In the genomic region with DNA sequence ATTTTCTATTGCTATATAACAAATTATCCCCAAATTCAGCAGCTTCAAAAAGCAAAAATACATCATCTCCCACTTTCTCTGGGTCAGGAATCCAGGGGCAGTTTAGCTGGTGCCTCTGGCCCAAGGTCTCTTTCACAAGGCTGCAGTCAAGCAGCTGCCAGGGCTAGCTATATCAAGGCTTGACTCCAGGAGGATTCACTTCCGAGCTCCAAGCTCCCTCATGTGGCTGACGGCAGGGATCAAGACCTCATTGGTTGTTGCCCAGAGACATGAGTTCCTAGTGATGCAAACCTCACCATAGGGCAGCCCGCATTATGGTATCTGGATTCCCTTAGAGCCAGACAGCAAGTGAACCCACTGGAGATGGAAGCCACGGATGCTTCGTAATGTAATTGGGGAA, we compare ENCODE assay signal across 9 cellular contexts. TPM values are rescaled to one million over a fixed set of nuclear protein-coding genes. Genes with fewer than 3 reads are reported as not detected.
DNase-seq lines count a peak whose midpoint lies in the region; ATAC-seq, FAIRE-seq and TF ChIP-seq lines count a peak whose summit lies in the region.
"Had no signal": no experiment of that assay in that cellular context is flagged by ENCODE, and none has a peak within 500 bp of the region (broad histone marks: within the 10 kb centered on the region; RNA-seq: fewer than 3 reads in every experiment).

No MANE protein-coding gene starts in this region.

- H3K36me3 ChIP-seq in heart right ventricle (no peaks in the 10 kb centered on the region), small intestine (ENCODE audit: control insufficient read depth in 2 of 2, insufficient read depth in 2 of 2, low read length in 2 of 2) (no peaks in the 10 kb centered on the region)

- H3K9me3 Mint-ChIP-seq in activated CD4-positive, alpha-beta T cell treated with anti-CD3 and anti-CD28 coated beads for 36 hours (ENCODE audit: low read depth), result no peaks in the 10 kb centered on the region
- H3K9me3 Mint-ChIP-seq: IgD-negative memory B cell had no signal

- 41 to 46% methylated on average over 5 of the region's 5 CpGs for WGBS in heart right ventricle, 2 donors
- WGBS in small intestine, 3 donors, result 47 to 61% (median 51%) methylated on average over 5 of the region's 5 CpGs

- peak; percentile 82 for ATAC-seq in SK-N-SH treated with all-trans-retinoic acid at 6 μM for 48 hours
- ATAC-seq in heart right ventricle, result peak in 1 of 8 donors; percentile 30
- no peak for ATAC-seq in activated CD4-positive, alpha-beta T cell treated with anti-CD3 and anti-CD28 coated beads for 36 hours

- H3K27me3 ChIP-seq in heart right ventricle (peaks cover 0 to 7% (median 0%) of the 10 kb centered on the region in 7 donors), small intestine (ENCODE audit: control insufficient read depth in 2 of 2, insufficient read depth in 2 of 2, low read length in 2 of 2) (no peaks in the 10 kb centered on the region)

- H3K27ac ChIP-seq in heart right ventricle (peak overlapping the region in 1 of 10 donors; percentile 84), small intestine (ENCODE audit: low read depth in 1 of 2, low read length in 1 of 2) (no peak overlapping the region)

- POLR2A ChIA-PET in HEK293T (lab: Yijun Ruan, JAX), result no interaction called here
- POLR2A ChIA-PET in activated CD4-positive, alpha-beta T cell treated with anti-CD3 and anti-CD28 coated beads for 36 hours (lab: Charles Lee), result no interaction called here

- H3K4me3 Mint-ChIP-seq in activated CD4-positive, alpha-beta T cell treated with anti-CD3 and anti-CD28 coated beads for 36 hours, result no peak overlapping the region
- H3K4me3 Mint-ChIP-seq: IgD-negative memory B cell had no signal

- no peaks in the 10 kb centered on the region for H3K4me1 Mint-ChIP-seq in activated CD4-positive, alpha-beta T cell treated with anti-CD3 and anti-CD28 coated beads for 36 hours

- peak in 5 of 9 donors; percentile 17 to 39 (median 33) for TF ChIP-seq CTCF in heart right ventricle (IDR thresholded peaks at IDR 0.05)
- TF ChIP-seq CTCF in GM13976 (IDR thresholded peaks at IDR 0.05; ENCODE audit: borderline replicate concordance, control extremely low read depth, extremely low read depth, insufficient read depth, missing control alignments), result no peak

- DNase-seq in HEK293T (ENCODE audit: extremely low spot score) (peak; percentile 69), heart right ventricle (peak in 1 of 2 donors; percentile 18), small intestine (peak; percentile 91), NCI-H345 (lab: John Stamatoyannopoulos, UW) (no peak), GM13976 (ENCODE audit: low spot score) (no peak)
- DNase-seq in activated CD4-positive, alpha-beta T cell treated with anti-CD3 and anti-CD28 coated beads for 36 hours, result no peak

- FAIRE-seq in small intestine (lab: Jason Lieb, UNC), result no peak

- peaks cover 10% of the 10 kb centered on the region for H3K27me3 Mint-ChIP-seq in activated CD4-positive, alpha-beta T cell treated with anti-CD3 and anti-CD28 coated beads for 36 hours

- in situ Hi-C loops in GM13976 (cut with MboI; ENCODE audit: low sequenced_read_pairs, unreplicated experiment), result no loop called here

- H3K4me3 ChIP-seq in heart right ventricle, result no peak overlapping the region
- H3K4me3 ChIP-seq in small intestine (ENCODE audit: low read depth in 1 of 2, low read length in 2 of 2), result no peak overlapping the region

- H3K9me3 ChIP-seq in heart right ventricle, result peaks cover 0 to 6% (median 0%) of the 10 kb centered on the region in 11 donors
- H3K9me3 ChIP-seq in small intestine (ENCODE audit: control insufficient read depth, low read depth), result no peaks in the 10 kb centered on the region

- CTCF ChIA-PET in HEK293T (lab: Yijun Ruan, JAX), result interaction anchor here (2.2 kb wide), 1 partner anchor 46 kb away, joined by 10 read pairs; no protein-coding TSS in a partner anchor
- CTCF ChIA-PET in activated CD4-positive, alpha-beta T cell treated with anti-CD3 and anti-CD28 coated beads for 36 hours (lab: Charles Lee), result interaction anchor here (1.1 to 1.5 kb wide), 2 partner anchors 9 to 18 kb away, joined by 3 read pairs; no protein-coding TSS in a partner anchor

- intact Hi-C loops in heart right ventricle (cut with DNase I), result no loop called here
- intact Hi-C loops in activated CD4-positive, alpha-beta T cell treated with anti-CD3 and anti-CD28 coated beads for 36 hours (cut with DNase I, micrococcal nuclease), result no loop called here

- H3K4me1 ChIP-seq in heart right ventricle (peaks cover 0 to 20% (median 0%) of the 10 kb centered on the region in 9 donors), small intestine (ENCODE audit: control insufficient read depth in 2 of 2, insufficient read depth in 1 of 2, low read depth in 1 of 2, low read length in 1 of 2) (peaks cover 0 to 2% of the 10 kb centered on the region in 2 donors)

- no peak overlapping the region for H3K27ac Mint-ChIP-seq in activated CD4-positive, alpha-beta T cell treated with anti-CD3 and anti-CD28 coated beads for 36 hours
- H3K27ac Mint-ChIP-seq: IgD-negative memory B cell had no signal

- H3K36me3 Mint-ChIP-seq in activated CD4-positive, alpha-beta T cell treated with anti-CD3 and anti-CD28 coated beads for 36 hours (ENCODE audit: low read depth), result no peaks in the 10 kb centered on the region

TF ChIP-seq in HEK293T, 16 proteins besides CTCF, POLR2A, EP300 and RAD21:
- TF ChIP-seq, protein P1, sequence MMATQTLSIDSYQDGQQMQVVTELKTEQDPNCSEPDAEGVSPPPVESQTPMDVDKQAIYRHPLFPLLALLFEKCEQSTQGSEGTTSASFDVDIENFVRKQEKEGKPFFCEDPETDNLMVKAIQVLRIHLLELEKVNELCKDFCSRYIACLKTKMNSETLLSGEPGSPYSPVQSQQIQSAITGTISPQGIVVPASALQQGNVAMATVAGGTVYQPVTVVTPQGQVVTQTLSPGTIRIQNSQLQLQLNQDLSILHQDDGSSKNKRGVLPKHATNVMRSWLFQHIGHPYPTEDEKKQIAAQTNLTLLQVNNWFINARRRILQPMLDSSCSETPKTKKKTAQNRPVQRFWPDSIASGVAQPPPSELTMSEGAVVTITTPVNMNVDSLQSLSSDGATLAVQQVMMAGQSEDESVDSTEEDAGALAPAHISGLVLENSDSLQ (IDR thresholded peaks at IDR 0.05), result no peak
- TF ChIP-seq NFRKB (IDR thresholded peaks at IDR 0.05) (no peak), LEF1 (IDR thresholded peaks at IDR 0.05; ENCODE audit: borderline replicate concordance) (no peak), CTBP1 (IDR thresholded peaks at IDR 0.05; ENCODE audit: borderline replicate concordance) (no peak), SP1 (IDR thresholded peaks at IDR 0.05) (no peak), FOXM1 (IDR thresholded peaks at IDR 0.05; ENCODE audit: borderline replicate concordance) (no peak), HDGF (IDR thresholded peaks at IDR 0.05; ENCODE audit: borderline replicate concordance) (no peak), ZNF384 (IDR thresholded peaks at IDR 0.05) (no peak), FOXK2 (IDR thresholded peaks at IDR 0.05) (no peak), ELF4 (IDR thresholded peaks at IDR 0.05) (no peak), L3MBTL2 (conservative IDR thresholded peaks at IDR 0.05) (no peak), TARDBP (IDR thresholded peaks at IDR 0.05) (no peak), ARNT (IDR thresholded peaks at IDR 0.05) (no peak), FOXA1 (IDR thresholded peaks at IDR 0.05) (no peak), SUZ12 (IDR thresholded peaks at IDR 0.05) (no peak)

TF ChIP-seq in SK-N-SH treated with all-trans-retinoic acid at 6 μM for 48 hours, 23 proteins besides CTCF, POLR2A, EP300 and RAD21:
- TF ChIP-seq CSRNP3 (CRISPR knock-in tag; IDR thresholded peaks at IDR 0.05), result no peak
- TF ChIP-seq SNAI2 (CRISPR knock-in tag; IDR thresholded peaks at IDR 0.05), result no peak
- TF ChIP-seq ZFP3 (CRISPR knock-in tag; IDR thresholded peaks at IDR 0.05), result no peak
- TF ChIP-seq ISL1 (CRISPR knock-in tag; IDR thresholded peaks at IDR 0.05), result no peak

RNA-seq across cellular contexts. Expression of gene VNN1, which starts 1.3 kb away (rescaled TPM):
- total RNA-seq in heart right ventricle, result 1 to 10 TPM in 2 of 10 donors, under 1 TPM in 8; 0.09 to 2.0 (median 0.44) TPM
- polyA plus RNA-seq in heart right ventricle, result under 1 TPM; 0.23 to 0.44 TPM
- 100 to 1,000 TPM in 2 of 3 donors, 10 to 100 TPM in 1; 62.7 to 268 (median 245) TPM for polyA plus RNA-seq in small intestine
- not detected for total RNA-seq in activated CD4-positive, alpha-beta T cell treated with anti-CD3 and anti-CD28 coated beads for 36 hours
- polyA plus RNA-seq: IgD-negative memory B cell had no signal

RNA-seq across cellular contexts. Expression of gene VNN2, which starts 42.5 kb away (rescaled TPM):
- total RNA-seq in heart right ventricle, result 1 to 10 TPM in 8 of 10 donors, under 1 TPM in 2; 0.83 to 4.2 (median 2.0) TPM
- polyA plus RNA-seq in heart right ventricle, result under 1 TPM; 0.23 to 0.95 TPM
- polyA plus RNA-seq in small intestine, result 1 to 10 TPM in 2 of 3 donors, not detected in 1; 1.1 TPM
- 1 to 10 TPM; 6.0 to 8.5 TPM for total RNA-seq in activated CD4-positive, alpha-beta T cell treated with anti-CD3 and anti-CD28 coated beads for 36 hours

RNA-seq across cellular contexts. Expression of gene TAAR1, which starts 56.2 kb away (rescaled TPM):
- total RNA-seq in heart right ventricle, result not detected
- polyA plus RNA-seq in heart right ventricle (not detected), small intestine (under 1 TPM in 1 of 3 donors, not detected in 2; 0.09 TPM)
- not detected for total RNA-seq in activated CD4-positive, alpha-beta T cell treated with anti-CD3 and anti-CD28 coated beads for 36 hours
- polyA plus RNA-seq: esophagus, IgD-negative memory B cell had no signal

Comparison
In these comparisons a context has a peak if more than half of its experiments do, and no peak if none do; other contexts are left out.
1. DNase-seq: peak in HEK293T (single experiment) and small intestine (single experiment); none in NCI-H345 (single experiment), activated CD4-positive, alpha-beta T cell treated with anti-CD3 and anti-CD28 coated beads for 36 hours (single experiment) and GM13976 (single experiment).